ENCODE assay signal across 22 cellular contexts in the genomic region with DNA sequence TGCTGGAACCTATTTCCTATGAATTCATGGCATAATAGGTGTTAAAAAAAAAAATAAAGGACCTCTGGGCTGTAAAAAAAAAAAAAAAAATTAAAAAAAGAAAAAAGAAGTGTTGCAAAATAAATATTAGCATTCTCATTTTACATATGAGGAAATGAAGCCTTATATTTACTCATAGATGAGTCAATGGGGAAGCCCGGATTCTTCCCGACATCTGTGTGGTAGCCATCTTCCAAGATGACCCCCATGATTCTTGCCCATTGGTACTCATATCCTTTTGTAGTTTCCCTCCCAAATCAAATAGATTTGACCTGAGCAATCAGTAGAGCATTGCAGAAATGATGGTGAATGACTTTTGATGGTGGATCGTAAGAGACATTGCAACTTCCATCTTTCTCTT. TPM values are rescaled to one million over a fixed set of nuclear protein-coding genes. Genes with fewer than 3 reads are reported as not detected.
A peak's percentile ranks its signal among the peaks of the same experiment; 100 is the strongest.
DNase-seq lines count a peak whose midpoint lies in the region; ATAC-seq, FAIRE-seq and TF ChIP-seq lines count a peak whose summit lies in the region.
"Had no signal": no experiment of that assay in that cellular context is flagged by ENCODE, and none has a peak within 500 bp of the region (broad histone marks: within the 10 kb centered on the region; RNA-seq: fewer than 3 reads in every experiment).

No MANE protein-coding gene starts in this region.

- no peak overlapping the region for H3K4me2 ChIP-seq in GM12878 (ENCODE audit: control insufficient read depth, insufficient read depth)
- no peak overlapping the region for H3K4me2 ChIP-seq in osteoblast (ENCODE audit: insufficient read depth, low read length)

- FAIRE-seq in GM12878 (lab: Jason Lieb, UNC), result no peak
- FAIRE-seq: A204.1, islet of Langerhans had no signal

- no peak for TF ChIP-seq RAD21 in GM12878 (IDR thresholded peaks at IDR 0.05; ENCODE audit: insufficient read depth, low read depth, low read length)

- H3K9me3 ChIP-seq in GM12878 (replicated peaks; ENCODE audit: control insufficient read depth, insufficient read depth, low read length), result peaks cover 4% of the 10 kb centered on the region; the same call in 2 of the 3 replicates
- H3K9me3 ChIP-seq in osteoblast (ENCODE audit: low read depth, low read length), result no peaks in the 10 kb centered on the region

- in situ Hi-C loops in GM12878 (cut with MboI) (no loop called here), G401 (cut with HindIII; ENCODE audit: low sequenced_read_pairs) (no loop called here)

- H3K27ac ChIP-seq in GM12878 (ENCODE audit: control insufficient read depth, insufficient read depth) (no peak overlapping the region), osteoblast (ENCODE audit: low read depth, low read length) (no peak overlapping the region)
- H3K27ac ChIP-seq: C4-2B, esophagus squamous epithelium had no signal

- H3K36me3 ChIP-seq in GM12878 (ENCODE audit: control insufficient read depth in 2 of 2, insufficient read depth in 2 of 2, low read length in 1 of 2), result no peaks in the 10 kb centered on the region
- H3K36me3 ChIP-seq in osteoblast (ENCODE audit: insufficient read depth, low read length), result no peaks in the 10 kb centered on the region
- H3K36me3 ChIP-seq: esophagus squamous epithelium, heart left ventricle, spleen had no signal

- no peak for TF ChIP-seq EP300 in GM12878 (IDR thresholded peaks at IDR 0.05; ENCODE audit: borderline replicate concordance in 1 of 2, control insufficient read depth in 1 of 2, low read depth in 2 of 2, low read length in 2 of 2)

- no TSS peak for BruUV-seq in GM12878 (replicated peaks; lab: Mats Ljungman, UMichigan)

- DNase-seq in NOMO-1 treated with DMSO at 0.1 percent for 48 hours (lab: John Stamatoyannopoulos, UW; ENCODE audit: unreplicated experiment) (peak; percentile 13), NOMO-1 treated with dmso at 0.1 percent for 144 hours (lab: John Stamatoyannopoulos, UW; ENCODE audit: unreplicated experiment) (no peak), LHCN-M2 (ENCODE audit: low read depth) (peak; percentile 34), GM12878 (ENCODE audit: low read depth, low spot score) (no peak), osteoblast (ENCODE audit: insufficient read length, low spot score, missing footprints) (peak; percentile 15), G401 (ENCODE audit: low spot score) (no peak), NCI-H2081 treated with DMSO at 0.1 percent for 48 hours (lab: John Stamatoyannopoulos, UW) (no peak)
- no peak for DNase-seq in stimulated activated CD4-positive, alpha-beta T cell treated with anti-CD3 and anti-CD28 coated beads, Interleukin-2, amount 100 ng/mL, for 24 hours
- DNase-seq: activated CD4-positive, alpha-beta T cell treated with anti-CD3 and anti-CD28 coated beads, Interleukin-2, amount 50 U/mL, for 4 hours; activated T-cell treated with anti-CD3 and anti-CD28 coated beads, Interleukin-2, amount 50 U/mL, for 24 hours; DND-41; esophagus squamous epithelium; heart left ventricle; NCI-H2081; NCI-H524 treated with DMSO at 0.1 percent for 48 hours; spleen had no signal

- intact Hi-C loops in GM12878 (cut with micrococcal nuclease; ENCODE audit: unreplicated experiment), result loop anchor here (5.0 kb wide), 1 partner anchor 86 kb away; no protein-coding TSS in a partner anchor

- no peaks in the 10 kb centered on the region for H4K20me1 ChIP-seq in GM12878 (ENCODE audit: control insufficient read depth, insufficient read depth)
- H4K20me1 ChIP-seq in osteoblast (ENCODE audit: insufficient read depth, low read length), result no peaks in the 10 kb centered on the region

- ATAC-seq in GM12878, result no peak
- ATAC-seq: activated naive CD4-positive, alpha-beta T cell treated with anti-CD3 and anti-CD28 coated beads, Interleukin-2, amount 50 U/mL, for 72 hours; body of pancreas; heart left ventricle; Panc1 had no signal

- no peak overlapping the region for H3K4me3 ChIP-seq in GM12878
- no peak overlapping the region for H3K4me3 ChIP-seq in osteoblast (ENCODE audit: insufficient read depth, low read length)
- H3K4me3 ChIP-seq: body of pancreas, esophagus squamous epithelium, heart left ventricle, spleen had no signal

- H3K27me3 ChIP-seq in GM12878 (replicated peaks in 1 of 2; ENCODE audit: control insufficient read depth in 2 of 2, insufficient read depth in 2 of 2, low read length in 1 of 2) (no peaks in the 10 kb centered on the region), osteoblast (ENCODE audit: insufficient read depth, low read length) (no peaks in the 10 kb centered on the region)
- H3K27me3 ChIP-seq: body of pancreas, esophagus squamous epithelium, heart left ventricle, spleen had no signal

- POLR2A ChIA-PET in GM12878 (lab: Charles Lee), result interaction anchor here (0.7 kb wide), 1 partner anchor 65 kb away, joined by 4 read pairs; no protein-coding TSS in a partner anchor

- no peak for TF ChIP-seq POLR2A in GM12878 (IDR thresholded peaks at IDR 0.05; ENCODE audit: low read depth, low read length)

- no peak overlapping the region for H3K9ac ChIP-seq in GM12878 (ENCODE audit: control insufficient read depth, insufficient read depth, low read length)

- RAD21 ChIA-PET in GM12878 (lab: Charles Lee; ENCODE audit: unreplicated experiment), result no interaction called here

- TF ChIP-seq CTCF in GM12878 (IDR thresholded peaks at IDR 0.05 in 2 of 3, conservative IDR thresholded peaks at IDR 0.05 in 1 of 3; ENCODE audit: control insufficient read depth in 2 of 3, extremely low read depth in 1 of 3, insufficient read depth in 1 of 3, low read depth in 3 of 3, low read length in 3 of 3) (no peak), osteoblast (IDR thresholded peaks at IDR 0.05; ENCODE audit: extremely low read depth, low read depth, low read length) (no peak)

- H3K4me1 ChIP-seq in GM12878 (ENCODE audit: control insufficient read depth, insufficient read depth, low read length) (peaks cover 19% of the 10 kb centered on the region), osteoblast (ENCODE audit: insufficient read depth, low read length) (peaks cover 5% of the 10 kb centered on the region)

- 21% methylated on average over 3 of the region's 3 CpGs for WGBS in GM12878 (ENCODE audit: insufficient coverage, insufficient replicate concordance, low lambda C conversion rate, missing lambda C conversion rate)

- H3K79me2 ChIP-seq in GM12878 (ENCODE audit: control insufficient read depth, insufficient read depth, low read length) (peaks cover 25% of the 10 kb centered on the region), osteoblast (ENCODE audit: insufficient read depth, low read length) (peaks cover 25% of the 10 kb centered on the region)

- H2AFZ ChIP-seq in GM12878 (ENCODE audit: control insufficient read depth, low read depth, low read length) (no peak overlapping the region), osteoblast (ENCODE audit: low read length) (no peak overlapping the region)

- CTCF ChIA-PET in GM12878 (lab: Yijun Ruan, JAX), result interaction anchor here (0.6 to 1.4 kb wide), 3 partner anchors 47 to 76 kb away, joined by 3 to 4 read pairs (median 3); no protein-coding TSS in a partner anchor

- SMC1A ChIA-PET in GM12878 (lab: Charles Lee; ENCODE audit: uncharacterized antibody, unreplicated experiment), result interaction anchor here (1.0 kb wide), 1 partner anchor 88 kb away, joined by 4 read pairs; no protein-coding TSS in a partner anchor

TF ChIP-seq in GM12878, 131 proteins besides CTCF, POLR2A, EP300 and RAD21:
- TF ChIP-seq, protein P1, sequence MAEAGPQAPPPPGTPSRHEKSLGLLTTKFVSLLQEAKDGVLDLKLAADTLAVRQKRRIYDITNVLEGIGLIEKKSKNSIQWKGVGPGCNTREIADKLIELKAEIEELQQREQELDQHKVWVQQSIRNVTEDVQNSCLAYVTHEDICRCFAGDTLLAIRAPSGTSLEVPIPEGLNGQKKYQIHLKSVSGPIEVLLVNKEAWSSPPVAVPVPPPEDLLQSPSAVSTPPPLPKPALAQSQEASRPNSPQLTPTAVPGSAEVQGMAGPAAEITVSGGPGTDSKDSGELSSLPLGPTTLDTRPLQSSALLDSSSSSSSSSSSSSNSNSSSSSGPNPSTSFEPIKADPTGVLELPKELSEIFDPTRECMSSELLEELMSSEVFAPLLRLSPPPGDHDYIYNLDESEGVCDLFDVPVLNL (IDR thresholded peaks at IDR 0.05; ENCODE audit: low read depth, low read length), result no peak
- 0 out of 2 replicates have a peak, but pooled peaks have one; percentile 52 for TF ChIP-seq YY1 (IDR thresholded peaks at IDR 0.05; ENCODE audit: low read depth, low read length)

RNA-seq across cellular contexts. Expression of a gene that starts 3.0 kb away (rescaled TPM):
- 19.4 and 24.1 TPM in 2 replicates for total RNA-seq in LHCN-M2 (2014; rRNA removed)
- polyA plus RNA-seq in LHCN-M2 (2012), result 20.1 TPM
- total RNA-seq in GM12878 (2013; cell fraction: nucleolus; rRNA removed), result 27.9 and 32.6 TPM in 2 replicates
- 35.9 and 40.5 TPM in 2 replicates for total RNA-seq in GM12878 (2014; rRNA removed)
- 61.1 and 62.4 TPM in 2 replicates for total RNA-seq in GM12878 (2014; rRNA removed; fragmentation: Illumina TruSeq; extraction: Trizol)
- 53.0 and 54.0 TPM in 2 replicates for total RNA-seq in GM12878 (2021)
- 24.7 TPM for polyA plus RNA-seq in GM12878 (2011; ENCODE audit: low read depth)
- 20.6 and 25.0 TPM in 2 replicates for polyA plus RNA-seq in GM12878 (2011; rRNA removed)
- polyA plus RNA-seq in GM12878 (2011; cell fraction: cytosol; rRNA removed), result 11.5 and 15.5 TPM in 2 replicates
- 5.0 and 8.3 TPM in 2 replicates for polyA plus RNA-seq in GM12878 (2011; cell fraction: nucleus; rRNA removed)
- 32.6 and 42.6 TPM in 2 replicates for polyA plus RNA-seq in GM12878 (2012)
- polyA plus RNA-seq in GM12878 (2014; fragmentation: Illumina TruSeq; extraction: Trizol), result 60.9 and 69.6 TPM in 2 replicates
- polyA plus RNA-seq in GM12878 (2014; fragmentation: Nextera tagmentation; extraction: Ambion mirVana), result 10 to 100 TPM; 28.7 to 30.9 TPM
- 32.6 and 36.7 TPM in 2 replicates for polyA plus RNA-seq in GM12878 (2014; rRNA removed)
- 10 to 100 TPM; 46.6 to 51.8 TPM for polyA plus RNA-seq in GM12878 (2016; fragmentation: Nextera tagmentation; extraction: Ambion mirVana)
- polyA minus RNA-seq in GM12878 (2011; rRNA and poly(A)+ RNA removed), result 20.6 and 22.3 TPM in 2 replicates
- 11.2 and 13.0 TPM in 2 replicates for polyA minus RNA-seq in GM12878 (2011; cell fraction: cytosol; rRNA and poly(A)+ RNA removed)
- polyA minus RNA-seq in GM12878 (2011; cell fraction: nucleus; rRNA and poly(A)+ RNA removed), result 4.5 and 9.9 TPM in 2 replicates
- total RNA-seq in osteoblast, result 55.4 and 62.2 TPM in 2 replicates
- 28.9 and 45.9 TPM in 2 replicates for total RNA-seq in G401 (2014; rRNA removed; shearing (Covaris generic))

Comparison
In these comparisons a context has a peak if more than half of its experiments do, and no peak if none do; other contexts are left out.
1. DNase-seq: peak in NOMO-1 treated with DMSO at 0.1 percent for 48 hours (single experiment), LHCN-M2 (single experiment) and osteoblast (single experiment); none in NOMO-1 treated with dmso at 0.1 percent for 144 hours (single experiment), GM12878 (single experiment), G401 (single experiment), NCI-H2081 treated with DMSO at 0.1 percent for 48 hours (single experiment) and stimulated activated CD4-positive, alpha-beta T cell treated with anti-CD3 and anti-CD28 coated beads, Interleukin-2, amount 100 ng/mL, for 24 hours (0 of 2).